8 cellular contexts compared by ENCODE assay signal in the genomic region with DNA sequence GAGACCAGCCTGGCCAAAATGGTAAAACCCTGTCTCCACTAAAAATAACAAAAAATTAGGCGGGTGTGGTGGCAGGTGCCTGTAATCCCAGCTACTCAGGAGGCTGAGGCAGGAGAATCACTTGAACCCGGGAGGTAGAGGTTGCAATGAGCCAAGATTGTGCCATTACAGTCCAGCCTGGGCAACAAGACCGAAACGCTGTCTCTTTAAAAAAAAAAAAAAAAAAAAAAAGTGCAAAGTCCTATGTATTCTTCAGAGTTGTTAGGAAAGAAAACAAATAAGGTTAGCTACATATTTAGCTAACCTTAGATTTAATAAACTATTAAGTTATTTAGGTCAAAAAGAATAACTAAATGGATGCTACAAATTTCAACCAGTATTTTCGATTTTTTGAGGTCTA.
"Had no signal": no experiment of that assay in that cellular context is flagged by ENCODE, and none has a peak within 500 bp of the region (broad histone marks: within the 10 kb centered on the region; RNA-seq: fewer than 3 reads in every experiment).

No MANE protein-coding gene starts in this region.

- H2AFZ ChIP-seq: GM23248 had no signal

- DNase-seq: GM23248, GOT3, H7, HFFc6, IMR-90 had no signal

- H3K9me3 ChIP-seq: HAP-1 had no signal

- H3K4me3 ChIP-seq: GM23248, HAP-1 had no signal

- ATAC-seq: HCT116 had no signal

- H3K4me1 ChIP-seq: HAP-1 had no signal

- H3K9ac ChIP-seq: GM23248 had no signal

- H3K27ac ChIP-seq: GM23248, HL-60 had no signal
